18 cellular contexts compared by ENCODE assay signal in the genomic region with DNA sequence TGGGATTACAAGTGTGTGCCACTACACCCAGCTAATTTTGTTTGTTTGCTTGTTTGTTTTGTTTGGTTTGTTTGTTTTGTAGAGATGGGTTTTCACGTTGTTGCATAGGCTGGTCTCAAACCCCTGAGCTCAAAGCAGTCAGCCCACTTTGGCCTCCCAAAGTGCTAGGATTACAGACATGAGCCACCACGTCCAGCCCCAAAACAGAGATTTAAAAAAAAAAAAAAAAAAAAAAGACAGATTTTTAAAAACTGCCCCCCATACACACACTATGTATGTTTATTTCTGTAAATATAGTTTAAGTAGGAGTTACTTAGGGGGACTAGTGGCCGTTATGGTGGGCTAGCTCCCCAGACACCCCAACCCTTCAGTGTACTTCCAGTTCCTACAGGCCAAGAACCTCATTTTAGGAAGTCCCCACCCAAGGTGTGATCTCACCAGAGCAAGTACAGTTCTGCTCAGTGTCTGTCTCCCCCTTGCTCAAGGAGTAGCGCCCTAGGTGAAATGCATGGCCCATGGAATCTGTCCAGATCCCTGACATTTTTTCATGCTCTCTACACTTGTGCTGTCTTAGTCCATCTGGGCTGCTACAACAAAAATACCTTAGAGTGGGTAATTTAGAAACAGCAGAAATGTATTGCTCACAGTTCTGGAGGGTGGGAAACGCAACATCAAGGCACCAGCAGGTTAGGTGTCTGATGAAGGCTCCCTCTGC. TPM values are rescaled to one million over a fixed set of nuclear protein-coding genes. Genes with fewer than 3 reads are reported as not detected.
DNase-seq lines count a peak whose midpoint lies in the region; ATAC-seq, FAIRE-seq and TF ChIP-seq lines count a peak whose summit lies in the region.
"Had no signal": no experiment of that assay in that cellular context is flagged by ENCODE, and none has a peak within 500 bp of the region (broad histone marks: within the 10 kb centered on the region; RNA-seq: fewer than 3 reads in every experiment).

No MANE protein-coding gene starts in this region.

- TF ChIP-seq POLR2A in endothelial cell of umbilical vein (IDR thresholded peaks at IDR 0.05; ENCODE audit: low read depth, low read length): no peak

- no peak overlapping the region for H4K5ac ChIP-seq in mesendoderm (ENCODE audit: low read length)

- H3K4me1 ChIP-seq in endothelial cell of umbilical vein (ENCODE audit: control insufficient read depth, extremely low read depth, insufficient read depth, low read length): peaks cover 57% of the 10 kb centered on the region
- H3K4me1 ChIP-seq in osteoblast (ENCODE audit: insufficient read depth, low read length): peaks cover 34% of the 10 kb centered on the region
- H3K4me1 ChIP-seq in mesendoderm (ENCODE audit: control insufficient read depth, low read depth, low read length): peaks cover 7% of the 10 kb centered on the region
- peaks cover 22% of the 10 kb centered on the region for H3K4me1 ChIP-seq in GM23338 (ENCODE audit: insufficient read depth)

- no peak for FAIRE-seq in endothelial cell of umbilical vein (lab: Jason Lieb, UNC)
- FAIRE-seq: G401.6, GM18507 had no signal

- H3K4me2 ChIP-seq in endothelial cell of umbilical vein (ENCODE audit: insufficient read depth, low read length) (no peak overlapping the region), osteoblast (ENCODE audit: insufficient read depth, low read length) (no peak overlapping the region), mesendoderm (ENCODE audit: low read length) (no peak overlapping the region), GM23338 (no peak overlapping the region)

- no peak overlapping the region for H2BK5ac ChIP-seq in mesendoderm (ENCODE audit: low read length)

- H2BK15ac ChIP-seq in mesendoderm (replicated peaks; ENCODE audit: low read depth): no peak overlapping the region

- H4K8ac ChIP-seq in mesendoderm (ENCODE audit: low read depth, low read length): no peak overlapping the region

- no peak overlapping the region for H2AFZ ChIP-seq in endothelial cell of umbilical vein (ENCODE audit: low read depth, low read length)
- H2AFZ ChIP-seq in osteoblast (ENCODE audit: low read length): no peak overlapping the region
- H2AFZ ChIP-seq in GM23338: no peak overlapping the region

- no peak overlapping the region for H3K56ac ChIP-seq in mesendoderm (ENCODE audit: low read length)

- H3K9me3 ChIP-seq in endothelial cell of umbilical vein (replicated peaks; ENCODE audit: control insufficient read depth, insufficient read depth, low read length) (no peaks in the 10 kb centered on the region), osteoblast (ENCODE audit: low read depth, low read length) (no peaks in the 10 kb centered on the region)
- H3K9me3 ChIP-seq: mucosa of descending colon, uterus had no signal

- dilution Hi-C loops in endothelial cell of umbilical vein (cut with MboI; ENCODE audit: extremely low pct_ligation_motif_present, low sequenced_read_pairs): no loop called here

- intact Hi-C loops in Right ventricle myocardium superior (cut with DNase I): no loop called here
- intact Hi-C loops in left ventricle myocardium superior (cut with micrococcal nuclease): no loop called here
- intact Hi-C loops in endothelial cell of umbilical vein (cut with micrococcal nuclease): loop anchor here (2.0 kb wide), 1 partner anchor 63 kb away; a partner anchor contains a TSS

- H3K9me1 ChIP-seq in endothelial cell of umbilical vein (replicated peaks; ENCODE audit: control insufficient read depth, extremely low read depth, insufficient read depth, low read length): no peaks in the 10 kb centered on the region

- no peak overlapping the region for H3K4ac ChIP-seq in mesendoderm (ENCODE audit: low read depth, low read length)

- TF ChIP-seq CTCF in endothelial cell of umbilical vein (IDR thresholded peaks at IDR 0.05; ENCODE audit: extremely low read depth in 1 of 2, insufficient read depth in 1 of 2, low read depth in 1 of 2, low read length in 2 of 2) (no peak), osteoblast (IDR thresholded peaks at IDR 0.05; ENCODE audit: extremely low read depth, low read depth, low read length) (no peak), GM23338 (conservative IDR thresholded peaks at IDR 0.05; ENCODE audit: low read depth in 2 of 2) (no peak)

- no peak overlapping the region for H3K4me3 Mint-ChIP-seq in GM23338

- WGBS in mesendoderm (ENCODE audit: extremely low coverage, insufficient coverage, low lambda C conversion rate): no CpG with 5 or more reads among the region's 5 CpGs

- peaks cover 41% of the 10 kb centered on the region for H3K4me1 Mint-ChIP-seq in GM23338

- BruUV-seq in endothelial cell of umbilical vein (replicated peaks; lab: Mats Ljungman, UMichigan): no TSS peak

- no peak overlapping the region for H2BK120ac ChIP-seq in mesendoderm (ENCODE audit: low read depth, low read length)

- no peak overlapping the region for H3K27ac Mint-ChIP-seq in GM23338
- H3K27ac Mint-ChIP-seq: activated T-helper 1 cell treated with anti-CD3 and anti-CD28 coated beads, Interleukin-12 subunit alpha, Interleukin-12 subunit beta, Interleukin-2, Interleukin-4 antibody, amounts not matched to agents 30 ng/mL and 10 ng/mL and 1 ng/mL, durations not matched to agents 14 hours and 24 hours and 36 hours had no signal

- H3K4me3 ChIP-seq in endothelial cell of umbilical vein (replicated peaks in 1 of 3; ENCODE audit: insufficient read depth in 1 of 3, low read depth in 1 of 3, low read length in 3 of 3): no peak overlapping the region
- no peak overlapping the region for H3K4me3 ChIP-seq in osteoblast (ENCODE audit: insufficient read depth, low read length)
- H3K4me3 ChIP-seq in mesendoderm (ENCODE audit: low read length): no peak overlapping the region
- no peak overlapping the region for H3K4me3 ChIP-seq in GM23338
- H3K4me3 ChIP-seq: mucosa of descending colon, uterus had no signal

- H2AK5ac ChIP-seq in mesendoderm (ENCODE audit: low read length): no peak overlapping the region

- no peak overlapping the region for H3K23ac ChIP-seq in mesendoderm (ENCODE audit: low read length)

- H3K27me3 ChIP-seq in endothelial cell of umbilical vein (ENCODE audit: control insufficient read depth in 2 of 2, insufficient read depth in 2 of 2, low read length in 2 of 2) (no peaks in the 10 kb centered on the region), osteoblast (ENCODE audit: insufficient read depth, low read length) (no peaks in the 10 kb centered on the region), mesendoderm (ENCODE audit: insufficient read depth, low read length, poor library complexity) (no peaks in the 10 kb centered on the region), GM23338 (ENCODE audit: insufficient read depth) (peaks cover 5% of the 10 kb centered on the region; the same call in 1 of the 2 replicates)
- H3K27me3 ChIP-seq: brain microvascular endothelial cell, uterus had no signal

- no peaks in the 10 kb centered on the region for H3K9me3 Mint-ChIP-seq in GM23338
- H3K9me3 Mint-ChIP-seq: activated T-helper 1 cell treated with anti-CD3 and anti-CD28 coated beads, Interleukin-12 subunit alpha, Interleukin-12 subunit beta, Interleukin-2, Interleukin-4 antibody, amounts not matched to agents 30 ng/mL and 10 ng/mL and 1 ng/mL, durations not matched to agents 14 hours and 24 hours and 36 hours had no signal

- DNase-seq in Right ventricle myocardium superior: peak; percentile 23
- DNase-seq in left ventricle myocardium superior: no peak
- DNase-seq in endothelial cell of umbilical vein (ENCODE audit: low read depth, low spot score): no peak
- DNase-seq in osteoblast (ENCODE audit: insufficient read length, low spot score, missing footprints): peak; percentile 71
- DNase-seq in NCI-H1092 treated with DMSO at 0.1 percent for 48 hours (lab: John Stamatoyannopoulos, UW): no peak
- DNase-seq in mesendoderm: no peak
- DNase-seq in NCI-H146 treated with DMSO at 0.1 percent for 48 hours (lab: John Stamatoyannopoulos, UW; ENCODE audit: unreplicated experiment): no peak
- DNase-seq in GM23338 (ENCODE audit: low spot score): no peak
- DNase-seq: activated CD4-positive, CD25-positive, alpha-beta regulatory T cell treated with anti-CD3 and anti-CD28 coated beads, Interleukin-2, amount 50 U/mL, for 72 hours; brain microvascular endothelial cell; NCI-H1694; NCI-H774; uterus had no signal

- no peaks in the 10 kb centered on the region for H3K9me2 ChIP-seq in GM23338 (ENCODE audit: insufficient read depth)

- H3K27me3 Mint-ChIP-seq in GM23338 (ENCODE audit: insufficient read depth, low read depth, poor library complexity): peaks cover 15% of the 10 kb centered on the region

- POLR2A ChIA-PET in endothelial cell of umbilical vein (lab: Charles Lee): no interaction called here

- ATAC-seq in Right ventricle myocardium superior (ENCODE audit: poor library complexity): no peak
- ATAC-seq in left ventricle myocardium superior: no peak
- ATAC-seq in GM23338: no peak
- ATAC-seq: esophagus mucosa had no signal

- no peak overlapping the region for H3K18ac ChIP-seq in mesendoderm (ENCODE audit: low read length)

- no peaks in the 10 kb centered on the region for H4K20me1 ChIP-seq in endothelial cell of umbilical vein (replicated peaks; ENCODE audit: control insufficient read depth, extremely low read depth, insufficient read depth, low read length)
- H4K20me1 ChIP-seq in osteoblast (ENCODE audit: insufficient read depth, low read length): peaks cover 18% of the 10 kb centered on the region
- no peaks in the 10 kb centered on the region for H4K20me1 ChIP-seq in GM23338 (replicated peaks; ENCODE audit: insufficient read depth)

- peak overlapping the region; percentile 94 for H3K27ac ChIP-seq in endothelial cell of umbilical vein (ENCODE audit: insufficient read depth, low read depth, low read length)
- H3K27ac ChIP-seq in osteoblast (ENCODE audit: low read depth, low read length): no peak overlapping the region
- H3K27ac ChIP-seq in mesendoderm (ENCODE audit: low read depth, low read length): no peak overlapping the region
- no peak overlapping the region for H3K27ac ChIP-seq in GM23338 (ENCODE audit: low read depth)
- H3K27ac ChIP-seq: brain microvascular endothelial cell had no signal

- no peaks in the 10 kb centered on the region for H3K36me3 Mint-ChIP-seq in GM23338 (ENCODE audit: low read depth)

- H3K36me3 ChIP-seq in endothelial cell of umbilical vein (ENCODE audit: control insufficient read depth in 2 of 2, extremely low read depth in 1 of 2, insufficient read depth in 2 of 2, low read length in 2 of 2) (no peaks in the 10 kb centered on the region), osteoblast (ENCODE audit: insufficient read depth, low read length) (no peaks in the 10 kb centered on the region), mesendoderm (ENCODE audit: control insufficient read depth, insufficient read depth, low read length) (no peaks in the 10 kb centered on the region), GM23338 (ENCODE audit: insufficient read depth) (no peaks in the 10 kb centered on the region)
- H3K36me3 ChIP-seq: brain microvascular endothelial cell, uterus had no signal

- H3K79me1 ChIP-seq in mesendoderm (ENCODE audit: low read length): peaks cover 2% of the 10 kb centered on the region

- CTCF ChIA-PET in endothelial cell of umbilical vein (lab: Charles Lee): interaction anchor here (1.1 to 12.1 kb wide), 7 partner anchors 10 to 102 kb away, joined by 3 to 178 read pairs (median 4); a partner anchor contains a TSS

- H3K79me2 ChIP-seq in endothelial cell of umbilical vein (ENCODE audit: control insufficient read depth, insufficient read depth, low read length) (peaks cover 33% of the 10 kb centered on the region), osteoblast (ENCODE audit: insufficient read depth, low read length) (peaks cover 37% of the 10 kb centered on the region), mesendoderm (ENCODE audit: control insufficient read depth, insufficient read depth, low read length) (no peaks in the 10 kb centered on the region), GM23338 (replicated peaks; ENCODE audit: insufficient read depth) (no peaks in the 10 kb centered on the region)

- H3K9ac ChIP-seq in endothelial cell of umbilical vein (replicated peaks; ENCODE audit: extremely low read depth, insufficient read depth, low read length) (no peak overlapping the region), mesendoderm (ENCODE audit: low read length) (no peak overlapping the region)

- H3F3A ChIP-seq in GM23338 (replicated peaks; ENCODE audit: low read depth): no peaks in the 10 kb centered on the region

RNA-seq across cellular contexts. Expression of a gene that starts 1.6 kb away (rescaled TPM):
- total RNA-seq in Right ventricle myocardium superior (117 TPM), left ventricle myocardium superior (109 TPM), endothelial cell of umbilical vein (141 and 159 TPM in 2 replicates), osteoblast (155 and 187 TPM in 2 replicates)
- polyA plus RNA-seq in endothelial cell of umbilical vein (229 and 243 TPM in 2 replicates), GM23338 (2016; fragmentation: Nextera tagmentation; extraction: Ambion mirVana) (9.5 and 12.0 TPM in 2 replicates)
- polyA plus RNA-seq in endothelial cell of umbilical vein (2011; cell fraction: cytosol; rRNA removed): 146 and 160 TPM in 2 replicates
- polyA plus RNA-seq in endothelial cell of umbilical vein (2011; cell fraction: nucleus; rRNA removed): 128 and 161 TPM in 2 replicates
- polyA plus RNA-seq in endothelial cell of umbilical vein (2012): 198 and 248 TPM in 2 replicates
- 226 and 287 TPM in 2 replicates for polyA minus RNA-seq in endothelial cell of umbilical vein
- polyA minus RNA-seq in endothelial cell of umbilical vein (2011; cell fraction: cytosol; rRNA and poly(A)+ RNA removed): 8.9 TPM
- polyA minus RNA-seq in endothelial cell of umbilical vein (2011; cell fraction: nucleus; rRNA and poly(A)+ RNA removed): 44.2 and 57.5 TPM in 2 replicates
- 20.7 TPM for polyA plus RNA-seq in mesendoderm (2013, experiment 1 of 2)
- polyA plus RNA-seq in mesendoderm (2013, experiment 2 of 2): 17.9 TPM
- total RNA-seq in GM23338 (2014; rRNA removed; shearing (Covaris generic)): 16.5 and 20.8 TPM in 2 replicates

RNA-seq across cellular contexts. Expression of a gene that starts 23.6 kb away (rescaled TPM):
- total RNA-seq in Right ventricle myocardium superior: 72.9 TPM
- total RNA-seq in left ventricle myocardium superior: 67.1 TPM
- 56.1 and 56.6 TPM in 2 replicates for total RNA-seq in endothelial cell of umbilical vein
- 88.3 and 98.9 TPM in 2 replicates for polyA plus RNA-seq in endothelial cell of umbilical vein
- 81.0 and 85.8 TPM in 2 replicates for polyA plus RNA-seq in endothelial cell of umbilical vein (2011; cell fraction: cytosol; rRNA removed)
- polyA plus RNA-seq in endothelial cell of umbilical vein (2011; cell fraction: nucleus; rRNA removed): 38.6 and 41.8 TPM in 2 replicates
- 67.0 and 68.1 TPM in 2 replicates for polyA plus RNA-seq in endothelial cell of umbilical vein (2012)
- polyA minus RNA-seq in endothelial cell of umbilical vein: 27.1 and 28.2 TPM in 2 replicates
- 10.1 TPM for polyA minus RNA-seq in endothelial cell of umbilical vein (2011; cell fraction: cytosol; rRNA and poly(A)+ RNA removed)
- 7.1 and 10.4 TPM in 2 replicates for polyA minus RNA-seq in endothelial cell of umbilical vein (2011; cell fraction: nucleus; rRNA and poly(A)+ RNA removed)
- total RNA-seq in osteoblast: 23.2 and 24.2 TPM in 2 replicates
- polyA plus RNA-seq in mesendoderm (2013, experiment 1 of 2): 36.7 TPM
- 36.3 TPM for polyA plus RNA-seq in mesendoderm (2013, experiment 2 of 2)
- total RNA-seq in GM23338 (2014; rRNA removed; shearing (Covaris generic)): 28.2 and 36.0 TPM in 2 replicates
- 77.7 and 83.3 TPM in 2 replicates for polyA plus RNA-seq in GM23338 (2016; fragmentation: Nextera tagmentation; extraction: Ambion mirVana)

RNA-seq across cellular contexts. Expression of a gene that starts 23.9 kb away (rescaled TPM):
- total RNA-seq in Right ventricle myocardium superior: 48.4 TPM
- total RNA-seq in left ventricle myocardium superior: 47.7 TPM
- 59.7 and 69.3 TPM in 2 replicates for total RNA-seq in endothelial cell of umbilical vein
- polyA plus RNA-seq in endothelial cell of umbilical vein: 84.4 and 99.0 TPM in 2 replicates
- 75.4 and 77.0 TPM in 2 replicates for polyA plus RNA-seq in endothelial cell of umbilical vein (2011; cell fraction: cytosol; rRNA removed)
- polyA plus RNA-seq in endothelial cell of umbilical vein (2011; cell fraction: nucleus; rRNA removed): 106 and 107 TPM in 2 replicates
- 61.2 and 63.0 TPM in 2 replicates for polyA plus RNA-seq in endothelial cell of umbilical vein (2012)
- polyA minus RNA-seq in endothelial cell of umbilical vein: 44.1 and 48.6 TPM in 2 replicates
- polyA minus RNA-seq in endothelial cell of umbilical vein (2011; cell fraction: cytosol; rRNA and poly(A)+ RNA removed): 29.8 TPM
- 18.0 and 19.7 TPM in 2 replicates for polyA minus RNA-seq in endothelial cell of umbilical vein (2011; cell fraction: nucleus; rRNA and poly(A)+ RNA removed)
- 85.7 and 97.0 TPM in 2 replicates for total RNA-seq in osteoblast
- 63.9 TPM for polyA plus RNA-seq in mesendoderm (2013, experiment 1 of 2)
- 62.4 TPM for polyA plus RNA-seq in mesendoderm (2013, experiment 2 of 2)
- total RNA-seq in GM23338 (2014; rRNA removed; shearing (Covaris generic)): 157 and 203 TPM in 2 replicates
- polyA plus RNA-seq in GM23338 (2016; fragmentation: Nextera tagmentation; extraction: Ambion mirVana): 77.8 and 90.8 TPM in 2 replicates

RNA-seq across cellular contexts. Expression of a gene that starts 33.1 kb away (rescaled TPM):
- total RNA-seq in Right ventricle myocardium superior: 1.8 TPM
- 0.67 TPM for total RNA-seq in left ventricle myocardium superior
- 0.60 and 0.75 TPM in 2 replicates for total RNA-seq in endothelial cell of umbilical vein
- 0.14 TPM in 2 replicates for polyA plus RNA-seq in endothelial cell of umbilical vein
- 0.03 and 0.20 TPM in 2 replicates for polyA plus RNA-seq in endothelial cell of umbilical vein (2011; cell fraction: cytosol; rRNA removed)
- polyA plus RNA-seq in endothelial cell of umbilical vein (2011; cell fraction: nucleus; rRNA removed): 0.53 and 0.60 TPM in 2 replicates
- polyA plus RNA-seq in endothelial cell of umbilical vein (2012): 0.15 and 0.25 TPM in 2 replicates
- 0.57 and 0.61 TPM in 2 replicates for polyA minus RNA-seq in endothelial cell of umbilical vein
- polyA minus RNA-seq in endothelial cell of umbilical vein (2011; cell fraction: cytosol; rRNA and poly(A)+ RNA removed): not detected
- 0.72 and 1.3 TPM in 2 replicates for polyA minus RNA-seq in endothelial cell of umbilical vein (2011; cell fraction: nucleus; rRNA and poly(A)+ RNA removed)
- total RNA-seq in osteoblast: 0.36 TPM in 1 of 2 replicates, not detected in the other
- 0.10 TPM for polyA plus RNA-seq in mesendoderm (2013, experiment 1 of 2)
- polyA plus RNA-seq in mesendoderm (2013, experiment 2 of 2): 0.13 TPM
- total RNA-seq in GM23338 (2014; rRNA removed; shearing (Covaris generic)): 1.6 TPM in 1 of 2 replicates, not detected in the other
- polyA plus RNA-seq in GM23338 (2016; fragmentation: Nextera tagmentation; extraction: Ambion mirVana): 0.37 and 0.44 TPM in 2 replicates
- total RNA-seq: esophagus mucosa had no signal

Comparison
In these comparisons a context has a peak if more than half of its experiments do, and no peak if none do; other contexts are left out.
1. DNase-seq: peak in Right ventricle myocardium superior (single experiment) and osteoblast (single experiment); none in left ventricle myocardium superior (single experiment), endothelial cell of umbilical vein (single experiment), NCI-H1092 treated with DMSO at 0.1 percent for 48 hours (single experiment), mesendoderm (single experiment), NCI-H146 treated with DMSO at 0.1 percent for 48 hours (single experiment) and GM23338 (single experiment).